Comparison of ENCODE assay signal across 23 cellular contexts in genomic region chr15:98802187-98802586, GRCh38.
DNase-seq lines count a peak whose midpoint lies in the region; ATAC-seq and TF ChIP-seq lines count a peak whose summit lies in the region.
"Had no signal": no experiment of that assay in that cellular context is flagged by ENCODE, and none has a peak within 500 bp of the region (broad histone marks: within the 10 kb centered on the region; RNA-seq: fewer than 3 reads in every experiment).

No MANE protein-coding gene starts in this region.

- H3K23me2 ChIP-seq in H9 (ENCODE audit: insufficient read length, low read depth, low read length, poor library complexity, severe bottlenecking) = peaks cover 8% of the 10 kb centered on the region

- no peak overlapping the region for H2BK120ac ChIP-seq in H9 (ENCODE audit: low read depth, low read length, poor library complexity, severe bottlenecking)
- H2BK120ac ChIP-seq in mesenchymal stem cell (ENCODE audit: low read depth, low read length) = peak overlapping the region; percentile 21

- H3K9me3 Mint-ChIP-seq in H9 = no peaks in the 10 kb centered on the region; a peak in 1 of 5 replicates
- H3K9me3 Mint-ChIP-seq: activated naive CD4-positive, alpha-beta T cell treated with anti-CD3 and anti-CD28 coated beads, Interleukin-2, amount 50 U/mL, for 72 hours; CD4-positive, alpha-beta memory T cell; central memory CD8-positive, alpha-beta T cell; stimulated activated effector memory CD8-positive, alpha-beta T cell treated with anti-CD3 and anti-CD28 coated beads, Interleukin-12 subunit alpha, Interleukin-12 subunit beta, amount 100 ng/mL, for 72 hours had no signal

- H3K18ac ChIP-seq in H9 (ENCODE audit: insufficient read length, low read depth, low read length) = no peak overlapping the region
- peak overlapping the region in 1 of 2 experiments; percentile 35 for H3K18ac ChIP-seq in mesenchymal stem cell (ENCODE audit: low read depth in 1 of 2, low read length in 2 of 2)

- H3K9ac ChIP-seq in H9 (ENCODE audit: extremely low read depth, insufficient read length, low read length) (no peak overlapping the region), mesenchymal stem cell (ENCODE audit: low read length) (no peak overlapping the region)

- peaks cover 3% of the 10 kb centered on the region for H3K79me1 ChIP-seq in H9 (ENCODE audit: insufficient read depth, low read depth, low read length, poor library complexity, severe bottlenecking)
- peaks cover 30% of the 10 kb centered on the region for H3K79me1 ChIP-seq in mesenchymal stem cell (replicated peaks; ENCODE audit: low read length, poor library complexity, severe bottlenecking)

- peak overlapping the region in 2 of 3 experiments; percentile 99; a peak in 4 of 7 replicates for H3K27ac Mint-ChIP-seq in H9
- H3K27ac Mint-ChIP-seq: activated naive CD4-positive, alpha-beta T cell treated with anti-CD3 and anti-CD28 coated beads, Interleukin-2, amount 50 U/mL, for 72 hours; CD4-positive, alpha-beta memory T cell; stimulated activated effector memory CD8-positive, alpha-beta T cell treated with anti-CD3 and anti-CD28 coated beads, Interleukin-12 subunit alpha, Interleukin-12 subunit beta, amount 100 ng/mL, for 72 hours had no signal

- TF ChIP-seq CTCF in H9 (conservative IDR thresholded peaks at IDR 0.05) (no peak), body of pancreas (IDR thresholded peaks at IDR 0.05) (no peak)

- H2BK5ac ChIP-seq in H9 (ENCODE audit: insufficient read length, low read length) (no peak overlapping the region), mesenchymal stem cell (ENCODE audit: low read depth, low read length, poor library complexity, severe bottlenecking) (no peak overlapping the region)

- H2AK5ac ChIP-seq in H9 (ENCODE audit: insufficient read length, low read length) (no peak overlapping the region), mesenchymal stem cell (ENCODE audit: low read length, severe bottlenecking) (no peak overlapping the region)

- H2BK20ac ChIP-seq in H9 (ENCODE audit: low read depth, low read length, poor library complexity, severe bottlenecking) = no peak overlapping the region

- no peak overlapping the region for H3K4me3 ChIP-seq in body of pancreas
- H3K4me3 ChIP-seq in mesenchymal stem cell (ENCODE audit: insufficient read depth in 1 of 2, low read depth in 1 of 2, low read length in 2 of 2) = no peak overlapping the region
- H3K4me3 ChIP-seq: smooth muscle cell, suprapubic skin, vagina had no signal

- ATAC-seq in body of pancreas (no peak), HG03159 (IDR thresholded peaks at IDR 0.05; ENCODE audit: unreplicated experiment) (no peak)
- ATAC-seq: activated naive CD4-positive, alpha-beta T cell treated with anti-CD3 and anti-CD28 coated beads, Interleukin-2, amount 50 U/mL, for 72 hours; left cardiac atrium; SK-N-SH treated with all-trans-retinoic acid at 6 μM for 48 hours; stimulated activated effector memory CD8-positive, alpha-beta T cell treated with anti-CD3 and anti-CD28 coated beads, Interleukin-12 subunit alpha, Interleukin-12 subunit beta, amount 100 ng/mL, for 72 hours had no signal

- H2BK12ac ChIP-seq in H9 (ENCODE audit: insufficient read length, low read depth, low read length) = no peak overlapping the region
- peak overlapping the region in 1 of 2 experiments; percentile 57 for H2BK12ac ChIP-seq in mesenchymal stem cell (ENCODE audit: low read length in 2 of 2)

- TF ChIP-seq POLR2A in body of pancreas (IDR thresholded peaks at IDR 0.05) = no peak

- H3K14ac ChIP-seq in H9 (ENCODE audit: insufficient read depth, low read length) = no peak overlapping the region
- no peak overlapping the region for H3K14ac ChIP-seq in mesenchymal stem cell (ENCODE audit: low read length in 2 of 2)

- H3K4ac ChIP-seq in H9 (ENCODE audit: low read depth, low read length) = no peak overlapping the region
- H3K4ac ChIP-seq in mesenchymal stem cell (ENCODE audit: low read depth in 1 of 2, low read length in 2 of 2) = peak overlapping the region in 1 of 2 experiments; percentile 15

- peaks cover 0 to 4% (median 0%) of the 10 kb centered on the region in 3 experiments; a peak in 2 of 7 replicates for H3K36me3 Mint-ChIP-seq in H9 (ENCODE audit: insufficient read depth in 1 of 3, low read depth in 3 of 3)
- H3K36me3 Mint-ChIP-seq: activated naive CD4-positive, alpha-beta T cell treated with anti-CD3 and anti-CD28 coated beads, Interleukin-2, amount 50 U/mL, for 72 hours; CD4-positive, alpha-beta memory T cell; stimulated activated effector memory CD8-positive, alpha-beta T cell treated with anti-CD3 and anti-CD28 coated beads, Interleukin-12 subunit alpha, Interleukin-12 subunit beta, amount 100 ng/mL, for 72 hours had no signal

- H4K20me1 ChIP-seq in H9 (ENCODE audit: control insufficient read depth, insufficient read depth, insufficient read length) = no peaks in the 10 kb centered on the region

- H3K4me2 ChIP-seq in H9 (ENCODE audit: insufficient read depth, insufficient read length, low read length) = no peak overlapping the region
- no peak overlapping the region for H3K4me2 ChIP-seq in mesenchymal stem cell (ENCODE audit: low read length, poor library complexity, severe bottlenecking)
- H3K4me2 ChIP-seq: smooth muscle cell had no signal

- peaks cover 20% of the 10 kb centered on the region for H3K4me1 ChIP-seq in H9 (ENCODE audit: insufficient read depth, low read length)
- H3K4me1 ChIP-seq in body of pancreas = peaks cover 72% of the 10 kb centered on the region
- peaks cover 28% of the 10 kb centered on the region for H3K4me1 ChIP-seq in mesenchymal stem cell (ENCODE audit: control insufficient read depth, insufficient read depth, low read depth, low read length)

- intact Hi-C loops in body of pancreas (cut with DNase I) = no loop called here

- H2AFZ ChIP-seq in H9 (ENCODE audit: low read length) = no peak overlapping the region
- no peak overlapping the region for H2AFZ ChIP-seq in mesenchymal stem cell (ENCODE audit: low read depth, low read length)

- peaks cover 71 to 72% of the 10 kb centered on the region in 2 experiments for H3K4me1 Mint-ChIP-seq in H9
- H3K4me1 Mint-ChIP-seq: central memory CD8-positive, alpha-beta T cell had no signal

- H3K79me2 ChIP-seq in H9 (ENCODE audit: insufficient read depth, low read length) = peaks cover 44% of the 10 kb centered on the region; the same call in 1 of the 2 replicates

- peaks cover 1% of the 10 kb centered on the region; the same call in 1 of the 2 replicates for H3K27me3 Mint-ChIP-seq in H9 (ENCODE audit: low read depth)

- no peaks in the 10 kb centered on the region for H3K9me3 ChIP-seq in H9 (ENCODE audit: control insufficient read depth, low read depth, low read length)
- no peaks in the 10 kb centered on the region for H3K9me3 ChIP-seq in body of pancreas
- no peaks in the 10 kb centered on the region for H3K9me3 ChIP-seq in mesenchymal stem cell (ENCODE audit: control insufficient read depth, low read length)
- H3K9me3 ChIP-seq: suprapubic skin, vagina had no signal

- H3K23ac ChIP-seq in H9 (ENCODE audit: insufficient read length, low read depth, low read length) = no peak overlapping the region
- H3K23ac ChIP-seq in mesenchymal stem cell (ENCODE audit: low read length in 2 of 2) = no peak overlapping the region

- peak overlapping the region in 1 of 2 experiments; percentile 78; a peak in 2 of 5 replicates for H3K4me3 Mint-ChIP-seq in H9
- H3K4me3 Mint-ChIP-seq: CD4-positive, alpha-beta memory T cell; central memory CD8-positive, alpha-beta T cell; stimulated activated effector memory CD8-positive, alpha-beta T cell treated with anti-CD3 and anti-CD28 coated beads, Interleukin-12 subunit alpha, Interleukin-12 subunit beta, amount 100 ng/mL, for 72 hours had no signal

- H4K8ac ChIP-seq in H9 (replicated peaks; ENCODE audit: insufficient read length, low read depth, low read length) (no peak overlapping the region), mesenchymal stem cell (ENCODE audit: low read length) (no peak overlapping the region)

- H2BK15ac ChIP-seq in H9 (ENCODE audit: low read depth, low read length) (no peak overlapping the region), mesenchymal stem cell (ENCODE audit: low read depth, poor library complexity, severe bottlenecking) (peak overlapping the region; percentile 49)

- no peaks in the 10 kb centered on the region for H3K36me3 ChIP-seq in body of pancreas (replicated peaks in 1 of 2; ENCODE audit: insufficient read depth in 1 of 2, low read depth in 2 of 2)
- no peaks in the 10 kb centered on the region for H3K36me3 ChIP-seq in mesenchymal stem cell (ENCODE audit: control insufficient read depth in 1 of 2, insufficient read depth in 2 of 2, low read depth in 1 of 2, low read length in 2 of 2)
- H3K36me3 ChIP-seq: suprapubic skin, vagina had no signal

- whole genome bisulfite sequencing in H9 (ENCODE audit: extremely low coverage, insufficient read length, low lambda C conversion rate) = no CpG with 5 or more reads among the region's 6 CpGs
- 88 to 93% methylated on average over 6 of the region's 6 CpGs for WGBS in body of pancreas, 2 donors
- 100% methylated on average over 6 of the region's 6 CpGs for WGBS in mesenchymal stem cell

- H4K91ac ChIP-seq in H9 (ENCODE audit: insufficient read length, low read depth, low read length) (no peak overlapping the region), mesenchymal stem cell (ENCODE audit: low read length) (no peak overlapping the region)

- H4K5ac ChIP-seq in H9 (ENCODE audit: insufficient read length, low read depth, low read length) = no peak overlapping the region

- DNase-seq in H9 = no peak
- no peak for DNase-seq in body of pancreas
- DNase-seq in mesenchymal stem cell = no peak
- DNase-seq in ureter (ENCODE audit: low spot score) = peak; percentile 13
- DNase-seq in OCI-M1 (lab: John Stamatoyannopoulos, UW) = no peak
- DNase-seq in dedifferentiated amniotic fluid mesenchymal stem cell (ENCODE audit: extremely low spot score) = no peak
- DNase-seq: activated CD4-positive, alpha-beta T cell treated with anti-CD3 and anti-CD28 coated beads, Interleukin-2, amount 50 U/mL, for 1 hour; anterior cingulate cortex; CD4-positive, alpha-beta memory T cell; DMS153; GDM1; left cardiac atrium; NCI-H187 treated with DMSO at 0.1 percent for 48 hours; NCI-H526 treated with DMSO at 0.1 percent for 48 hours; T-helper 2 cell had no signal

- H3K27ac ChIP-seq in H9 (ENCODE audit: insufficient read length, low read depth, low read length) (no peak overlapping the region), body of pancreas (peak overlapping the region in 3 of 4 donors; percentile 77 to 84 (median 82)), mesenchymal stem cell (ENCODE audit: low read length, poor library complexity, severe bottlenecking) (peak overlapping the region; percentile 0)
- H3K27ac ChIP-seq: suprapubic skin, vagina had no signal

- H3K27me3 ChIP-seq in H9 (ENCODE audit: insufficient read depth, low read length) (no peaks in the 10 kb centered on the region), body of pancreas (no peaks in the 10 kb centered on the region), mesenchymal stem cell (ENCODE audit: control insufficient read depth in 1 of 2, insufficient read depth in 1 of 2, low read length in 2 of 2) (no peaks in the 10 kb centered on the region)
- H3K27me3 ChIP-seq: suprapubic skin, vagina had no signal

- H3K56ac ChIP-seq in H9 (ENCODE audit: insufficient read length, low read depth, low read length) = no peak overlapping the region

- H3T11ph ChIP-seq in H9 (ENCODE audit: low read length) = no peak overlapping the region
